Comparison of ENCODE assay signal across 1 cellular context in the genomic region with DNA sequence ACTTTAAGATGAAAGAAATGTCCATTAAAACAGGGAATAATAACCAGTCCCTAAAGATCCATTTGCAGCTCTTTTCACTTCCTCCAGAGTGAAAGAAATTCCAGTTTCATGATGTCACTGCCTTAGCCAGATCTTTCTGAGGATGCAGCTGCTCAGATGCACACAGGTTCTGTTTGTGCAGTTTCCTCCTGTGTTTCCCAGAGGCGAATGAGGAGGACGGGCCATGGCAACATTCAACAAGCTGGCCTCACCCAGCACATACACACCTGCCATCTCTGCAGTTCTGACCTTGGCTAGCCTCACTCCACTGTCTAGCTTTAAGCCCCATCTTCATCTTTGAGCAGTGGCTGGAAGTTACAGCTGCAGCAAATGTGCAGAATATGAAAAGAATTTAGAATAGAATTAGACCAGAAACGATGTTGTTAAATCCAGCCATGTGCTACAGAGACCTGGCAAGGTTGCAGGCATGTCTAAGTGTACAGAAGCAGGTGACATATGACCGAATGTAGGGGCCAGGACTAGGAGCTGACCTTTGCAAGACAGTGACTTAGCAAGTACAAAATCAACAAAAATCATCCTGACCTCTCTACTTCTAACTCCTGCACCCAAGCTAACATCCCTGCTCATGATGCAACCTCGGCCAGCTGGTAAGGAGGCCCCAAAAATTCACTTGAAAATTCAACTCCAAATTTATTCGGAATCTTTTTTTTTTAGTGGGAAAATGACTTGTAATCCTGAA.
A peak's percentile ranks its signal among the peaks of the same experiment; 100 is the strongest.
TF ChIP-seq lines count a peak whose summit lies in the region.

No MANE protein-coding gene starts in this region.

TF ChIP-seq in HepG2, 621 proteins besides CTCF, POLR2A, EP300 and RAD21 (continues in another document):
- no peak for TF ChIP-seq ZNF615 (CRISPR knock-in tag; IDR thresholded peaks at IDR 0.05; ENCODE audit: borderline replicate concordance)
- TF ChIP-seq, protein P1, sequence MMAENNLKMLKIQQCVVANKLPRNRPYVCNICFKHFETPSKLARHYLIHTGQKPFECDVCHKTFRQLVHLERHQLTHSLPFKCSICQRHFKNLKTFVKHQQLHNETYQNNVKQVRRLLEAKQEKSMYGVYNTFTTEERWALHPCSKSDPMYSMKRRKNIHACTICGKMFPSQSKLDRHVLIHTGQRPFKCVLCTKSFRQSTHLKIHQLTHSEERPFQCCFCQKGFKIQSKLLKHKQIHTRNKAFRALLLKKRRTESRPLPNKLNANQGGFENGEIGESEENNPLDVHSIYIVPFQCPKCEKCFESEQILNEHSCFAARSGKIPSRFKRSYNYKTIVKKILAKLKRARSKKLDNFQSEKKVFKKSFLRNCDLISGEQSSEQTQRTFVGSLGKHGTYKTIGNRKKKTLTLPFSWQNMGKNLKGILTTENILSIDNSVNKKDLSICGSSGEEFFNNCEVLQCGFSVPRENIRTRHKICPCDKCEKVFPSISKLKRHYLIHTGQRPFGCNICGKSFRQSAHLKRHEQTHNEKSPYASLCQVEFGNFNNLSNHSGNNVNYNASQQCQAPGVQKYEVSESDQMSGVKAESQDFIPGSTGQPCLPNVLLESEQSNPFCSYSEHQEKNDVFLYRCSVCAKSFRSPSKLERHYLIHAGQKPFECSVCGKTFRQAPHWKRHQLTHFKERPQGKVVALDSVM (CRISPR knock-in tag; IDR thresholded peaks at IDR 0.05) = no peak
- no peak for TF ChIP-seq MYC (CRISPR knock-in tag; IDR thresholded peaks at IDR 0.05; ENCODE audit: borderline replicate concordance)
- no peak for TF ChIP-seq KLF12 (CRISPR knock-in tag; IDR thresholded peaks at IDR 0.05; ENCODE audit: borderline replicate concordance)
- TF ChIP-seq, protein P2, sequence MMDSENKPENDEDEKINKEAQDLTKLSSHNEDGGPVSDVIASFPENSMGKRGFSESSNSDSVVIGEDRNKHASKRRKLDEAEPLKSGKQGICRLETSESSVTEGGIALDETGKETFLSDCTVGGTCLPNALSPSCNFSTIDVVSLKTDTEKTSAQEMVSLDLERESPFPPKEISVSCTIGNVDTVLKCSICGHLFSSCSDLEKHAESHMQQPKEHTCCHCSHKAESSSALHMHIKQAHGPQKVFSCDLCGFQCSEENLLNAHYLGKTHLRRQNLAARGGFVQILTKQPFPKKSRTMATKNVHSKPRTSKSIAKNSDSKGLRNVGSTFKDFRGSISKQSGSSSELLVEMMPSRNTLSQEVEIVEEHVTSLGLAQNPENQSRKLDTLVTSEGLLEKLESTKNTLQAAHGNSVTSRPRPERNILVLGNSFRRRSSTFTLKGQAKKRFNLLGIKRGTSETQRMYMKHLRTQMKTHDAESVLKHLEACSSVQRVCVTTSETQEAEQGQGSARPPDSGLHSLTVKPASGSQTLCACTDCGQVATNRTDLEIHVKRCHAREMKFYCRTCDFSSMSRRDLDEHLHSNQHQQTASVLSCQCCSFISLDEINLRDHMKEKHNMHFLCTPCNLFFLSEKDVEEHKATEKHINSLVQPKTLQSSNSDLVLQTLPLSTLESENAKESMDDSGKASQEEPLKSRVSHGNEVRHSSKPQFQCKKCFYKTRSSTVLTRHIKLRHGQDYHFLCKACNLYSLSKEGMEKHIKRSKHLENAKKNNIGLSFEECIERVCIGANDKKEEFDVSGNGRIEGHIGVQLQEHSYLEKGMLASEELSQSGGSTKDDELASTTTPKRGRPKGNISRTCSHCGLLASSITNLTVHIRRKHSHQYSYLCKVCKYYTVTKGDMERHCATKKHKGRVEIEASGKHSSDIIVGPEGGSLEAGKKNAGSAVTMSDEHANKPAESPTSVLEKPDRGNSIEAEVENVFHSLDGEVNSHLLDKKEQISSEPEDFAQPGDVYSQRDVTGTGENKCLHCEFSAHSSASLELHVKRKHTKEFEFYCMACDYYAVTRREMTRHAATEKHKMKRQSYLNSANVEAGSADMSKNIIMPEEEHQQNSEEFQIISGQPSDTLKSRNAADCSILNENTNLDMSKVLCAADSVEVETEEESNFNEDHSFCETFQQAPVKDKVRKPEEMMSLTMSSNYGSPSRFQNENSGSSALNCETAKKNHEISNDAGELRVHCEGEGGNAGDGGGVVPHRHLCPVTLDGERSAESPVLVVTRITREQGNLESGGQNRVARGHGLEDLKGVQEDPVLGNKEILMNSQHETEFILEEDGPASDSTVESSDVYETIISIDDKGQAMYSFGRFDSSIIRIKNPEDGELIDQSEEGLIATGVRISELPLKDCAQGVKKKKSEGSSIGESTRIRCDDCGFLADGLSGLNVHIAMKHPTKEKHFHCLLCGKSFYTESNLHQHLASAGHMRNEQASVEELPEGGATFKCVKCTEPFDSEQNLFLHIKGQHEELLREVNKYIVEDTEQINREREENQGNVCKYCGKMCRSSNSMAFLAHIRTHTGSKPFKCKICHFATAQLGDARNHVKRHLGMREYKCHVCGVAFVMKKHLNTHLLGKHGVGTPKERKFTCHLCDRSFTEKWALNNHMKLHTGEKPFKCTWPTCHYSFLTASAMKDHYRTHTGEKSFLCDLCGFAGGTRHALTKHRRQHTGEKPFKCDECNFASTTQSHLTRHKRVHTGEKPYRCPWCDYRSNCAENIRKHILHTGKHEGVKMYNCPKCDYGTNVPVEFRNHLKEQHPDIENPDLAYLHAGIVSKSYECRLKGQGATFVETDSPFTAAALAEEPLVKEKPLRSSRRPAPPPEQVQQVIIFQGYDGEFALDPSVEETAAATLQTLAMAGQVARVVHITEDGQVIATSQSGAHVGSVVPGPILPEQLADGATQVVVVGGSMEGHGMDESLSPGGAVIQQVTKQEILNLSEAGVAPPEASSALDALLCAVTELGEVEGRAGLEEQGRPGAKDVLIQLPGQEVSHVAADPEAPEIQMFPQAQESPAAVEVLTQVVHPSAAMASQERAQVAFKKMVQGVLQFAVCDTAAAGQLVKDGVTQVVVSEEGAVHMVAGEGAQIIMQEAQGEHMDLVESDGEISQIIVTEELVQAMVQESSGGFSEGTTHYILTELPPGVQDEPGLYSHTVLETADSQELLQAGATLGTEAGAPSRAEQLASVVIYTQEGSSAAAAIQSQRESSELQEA (CRISPR knock-in tag; IDR thresholded peaks at IDR 0.05; ENCODE audit: not compliant biosample characterization) = no peak
- TF ChIP-seq, protein P3, sequence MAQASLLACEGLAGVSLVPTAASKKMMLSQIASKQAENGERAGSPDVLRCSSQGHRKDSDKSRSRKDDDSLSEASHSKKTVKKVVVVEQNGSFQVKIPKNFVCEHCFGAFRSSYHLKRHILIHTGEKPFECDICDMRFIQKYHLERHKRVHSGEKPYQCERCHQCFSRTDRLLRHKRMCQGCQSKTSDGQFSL (CRISPR knock-in tag; IDR thresholded peaks at IDR 0.05) = no peak
- TF ChIP-seq, protein P4, sequence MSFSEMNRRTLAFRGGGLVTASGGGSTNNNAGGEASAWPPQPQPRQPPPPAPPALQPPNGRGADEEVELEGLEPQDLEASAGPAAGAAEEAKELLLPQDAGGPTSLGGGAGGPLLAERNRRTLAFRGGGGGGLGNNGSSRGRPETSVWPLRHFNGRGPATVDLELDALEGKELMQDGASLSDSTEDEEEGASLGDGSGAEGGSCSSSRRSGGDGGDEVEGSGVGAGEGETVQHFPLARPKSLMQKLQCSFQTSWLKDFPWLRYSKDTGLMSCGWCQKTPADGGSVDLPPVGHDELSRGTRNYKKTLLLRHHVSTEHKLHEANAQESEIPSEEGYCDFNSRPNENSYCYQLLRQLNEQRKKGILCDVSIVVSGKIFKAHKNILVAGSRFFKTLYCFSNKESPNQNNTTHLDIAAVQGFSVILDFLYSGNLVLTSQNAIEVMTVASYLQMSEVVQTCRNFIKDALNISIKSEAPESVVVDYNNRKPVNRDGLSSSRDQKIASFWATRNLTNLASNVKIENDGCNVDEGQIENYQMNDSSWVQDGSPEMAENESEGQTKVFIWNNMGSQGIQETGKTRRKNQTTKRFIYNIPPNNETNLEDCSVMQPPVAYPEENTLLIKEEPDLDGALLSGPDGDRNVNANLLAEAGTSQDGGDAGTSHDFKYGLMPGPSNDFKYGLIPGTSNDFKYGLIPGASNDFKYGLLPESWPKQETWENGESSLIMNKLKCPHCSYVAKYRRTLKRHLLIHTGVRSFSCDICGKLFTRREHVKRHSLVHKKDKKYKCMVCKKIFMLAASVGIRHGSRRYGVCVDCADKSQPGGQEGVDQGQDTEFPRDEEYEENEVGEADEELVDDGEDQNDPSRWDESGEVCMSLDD (CRISPR knock-in tag; IDR thresholded peaks at IDR 0.05; ENCODE audit: borderline replicate concordance) = 0 out of 2 replicates have a peak, but pooled peaks have one; percentile 25
- TF ChIP-seq, protein P5, sequence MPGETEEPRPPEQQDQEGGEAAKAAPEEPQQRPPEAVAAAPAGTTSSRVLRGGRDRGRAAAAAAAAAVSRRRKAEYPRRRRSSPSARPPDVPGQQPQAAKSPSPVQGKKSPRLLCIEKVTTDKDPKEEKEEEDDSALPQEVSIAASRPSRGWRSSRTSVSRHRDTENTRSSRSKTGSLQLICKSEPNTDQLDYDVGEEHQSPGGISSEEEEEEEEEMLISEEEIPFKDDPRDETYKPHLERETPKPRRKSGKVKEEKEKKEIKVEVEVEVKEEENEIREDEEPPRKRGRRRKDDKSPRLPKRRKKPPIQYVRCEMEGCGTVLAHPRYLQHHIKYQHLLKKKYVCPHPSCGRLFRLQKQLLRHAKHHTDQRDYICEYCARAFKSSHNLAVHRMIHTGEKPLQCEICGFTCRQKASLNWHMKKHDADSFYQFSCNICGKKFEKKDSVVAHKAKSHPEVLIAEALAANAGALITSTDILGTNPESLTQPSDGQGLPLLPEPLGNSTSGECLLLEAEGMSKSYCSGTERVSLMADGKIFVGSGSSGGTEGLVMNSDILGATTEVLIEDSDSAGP (CRISPR knock-in tag; IDR thresholded peaks at IDR 0.05; ENCODE audit: borderline replicate concordance) = no peak
- no peak for TF ChIP-seq JUND (CRISPR knock-in tag; IDR thresholded peaks at IDR 0.05)
- no peak for TF ChIP-seq KDM2A (CRISPR knock-in tag; IDR thresholded peaks at IDR 0.05; ENCODE audit: borderline replicate concordance, low read depth)
- TF ChIP-seq NFE2 (CRISPR knock-in tag; IDR thresholded peaks at IDR 0.05) = no peak
- TF ChIP-seq SOX6 (IDR thresholded peaks at IDR 0.05) = no peak
- no peak for TF ChIP-seq SOX6 (CRISPR knock-in tag; IDR thresholded peaks at IDR 0.05)
- no peak for TF ChIP-seq ZNF180 (CRISPR knock-in tag; IDR thresholded peaks at IDR 0.05; ENCODE audit: borderline replicate concordance, low read depth)
- no peak for TF ChIP-seq ZNF329 (CRISPR knock-in tag; IDR thresholded peaks at IDR 0.05; ENCODE audit: low read depth)
- no peak for TF ChIP-seq RAD51 (IDR thresholded peaks at IDR 0.05; ENCODE audit: borderline replicate concordance)
- TF ChIP-seq HNRNPUL1 (IDR thresholded peaks at IDR 0.05; ENCODE audit: low read depth, low read length) = no peak
- TF ChIP-seq TARDBP (CRISPR knock-in tag; IDR thresholded peaks at IDR 0.05) = peak; percentile 32; the same call in 1 of the 2 replicates
- TF ChIP-seq, protein P6, sequence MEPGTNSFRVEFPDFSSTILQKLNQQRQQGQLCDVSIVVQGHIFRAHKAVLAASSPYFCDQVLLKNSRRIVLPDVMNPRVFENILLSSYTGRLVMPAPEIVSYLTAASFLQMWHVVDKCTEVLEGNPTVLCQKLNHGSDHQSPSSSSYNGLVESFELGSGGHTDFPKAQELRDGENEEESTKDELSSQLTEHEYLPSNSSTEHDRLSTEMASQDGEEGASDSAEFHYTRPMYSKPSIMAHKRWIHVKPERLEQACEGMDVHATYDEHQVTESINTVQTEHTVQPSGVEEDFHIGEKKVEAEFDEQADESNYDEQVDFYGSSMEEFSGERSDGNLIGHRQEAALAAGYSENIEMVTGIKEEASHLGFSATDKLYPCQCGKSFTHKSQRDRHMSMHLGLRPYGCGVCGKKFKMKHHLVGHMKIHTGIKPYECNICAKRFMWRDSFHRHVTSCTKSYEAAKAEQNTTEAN (CRISPR knock-in tag; conservative IDR thresholded peaks at IDR 0.05) = no peak
- TF ChIP-seq RFX1 (IDR thresholded peaks at IDR 0.05) = no peak
- TF ChIP-seq SUZ12 (IDR thresholded peaks at IDR 0.05; ENCODE audit: low read depth, low read length) = no peak
- TF ChIP-seq PRPF4 (IDR thresholded peaks at IDR 0.05; ENCODE audit: low read depth, low read length, poor library complexity, severe bottlenecking) = no peak
- no peak for TF ChIP-seq MAFK (conservative IDR thresholded peaks at IDR 0.05 in 1 of 2, IDR thresholded peaks at IDR 0.05 in 1 of 2; ENCODE audit: low read length in 2 of 2)
- no peak for TF ChIP-seq FLYWCH1 (CRISPR knock-in tag; IDR thresholded peaks at IDR 0.05)
- TF ChIP-seq ZNF446 (CRISPR knock-in tag; IDR thresholded peaks at IDR 0.05) = no peak
- 0 out of 2 replicates have a peak, but pooled peaks have one; percentile 39 for TF ChIP-seq ZNF264 (CRISPR knock-in tag; IDR thresholded peaks at IDR 0.05)
- TF ChIP-seq, protein P7, sequence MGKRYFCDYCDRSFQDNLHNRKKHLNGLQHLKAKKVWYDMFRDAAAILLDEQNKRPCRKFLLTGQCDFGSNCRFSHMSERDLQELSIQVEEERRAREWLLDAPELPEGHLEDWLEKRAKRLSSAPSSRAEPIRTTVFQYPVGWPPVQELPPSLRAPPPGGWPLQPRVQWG (CRISPR knock-in tag; IDR thresholded peaks at IDR 0.05; ENCODE audit: borderline replicate concordance, low read depth) = no peak
- TF ChIP-seq HIVEP1 (CRISPR knock-in tag; IDR thresholded peaks at IDR 0.05) = 0 out of 2 replicates have a peak, but pooled peaks have one; percentile 25
- TF ChIP-seq HNF4A (CRISPR knock-in tag; IDR thresholded peaks at IDR 0.05) = 0 out of 2 replicates have a peak, but pooled peaks have one; percentile 7
- TF ChIP-seq HOXA3 (CRISPR knock-in tag; IDR thresholded peaks at IDR 0.05) = peak; percentile 20; the same call in 1 of the 2 replicates
- no peak for TF ChIP-seq RFXAP (CRISPR knock-in tag; IDR thresholded peaks at IDR 0.05; ENCODE audit: borderline replicate concordance)
- 0 out of 2 replicates have a peak, but pooled peaks have one; percentile 27 for TF ChIP-seq SAP130 (CRISPR knock-in tag; IDR thresholded peaks at IDR 0.05; ENCODE audit: low read depth)
- TF ChIP-seq NR2F6 (IDR thresholded peaks at IDR 0.05) = peak; percentile 65
- TF ChIP-seq NR2F6 (CRISPR knock-in tag; IDR thresholded peaks at IDR 0.05) = no peak
- TF ChIP-seq, protein P8, sequence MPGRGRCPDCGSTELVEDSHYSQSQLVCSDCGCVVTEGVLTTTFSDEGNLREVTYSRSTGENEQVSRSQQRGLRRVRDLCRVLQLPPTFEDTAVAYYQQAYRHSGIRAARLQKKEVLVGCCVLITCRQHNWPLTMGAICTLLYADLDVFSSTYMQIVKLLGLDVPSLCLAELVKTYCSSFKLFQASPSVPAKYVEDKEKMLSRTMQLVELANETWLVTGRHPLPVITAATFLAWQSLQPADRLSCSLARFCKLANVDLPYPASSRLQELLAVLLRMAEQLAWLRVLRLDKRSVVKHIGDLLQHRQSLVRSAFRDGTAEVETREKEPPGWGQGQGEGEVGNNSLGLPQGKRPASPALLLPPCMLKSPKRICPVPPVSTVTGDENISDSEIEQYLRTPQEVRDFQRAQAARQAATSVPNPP (CRISPR knock-in tag; IDR thresholded peaks at IDR 0.05) = 0 out of 2 replicates have a peak, but pooled peaks have one; percentile 27
- no peak for TF ChIP-seq ZNF34 (CRISPR knock-in tag; IDR thresholded peaks at IDR 0.05; ENCODE audit: borderline replicate concordance)
- TF ChIP-seq NCOR1 (IDR thresholded peaks at IDR 0.05; ENCODE audit: borderline replicate concordance, low read length) = no peak
- 0 out of 2 replicates have a peak, but pooled peaks have one; percentile 33 for TF ChIP-seq RARA (CRISPR knock-in tag; IDR thresholded peaks at IDR 0.05)
- 0 out of 4 replicates have a peak, but pooled peaks of 1 of the 2 experiments have one; percentile 33 for TF ChIP-seq NR2F1 (CRISPR knock-in tag; IDR thresholded peaks at IDR 0.05)
- no peak for TF ChIP-seq ZNF354B (CRISPR knock-in tag; IDR thresholded peaks at IDR 0.05)
- TF ChIP-seq MIER2 (CRISPR knock-in tag; IDR thresholded peaks at IDR 0.05) = no peak
- TF ChIP-seq ZNF644 (CRISPR knock-in tag; IDR thresholded peaks at IDR 0.05; ENCODE audit: low read depth) = no peak
- TF ChIP-seq POGZ (CRISPR knock-in tag; IDR thresholded peaks at IDR 0.05) = no peak
- TF ChIP-seq SCMH1 (CRISPR knock-in tag; IDR thresholded peaks at IDR 0.05; ENCODE audit: borderline replicate concordance) = no peak
- 0 out of 2 replicates have a peak, but pooled peaks have one; percentile 8 for TF ChIP-seq FOXK1 (CRISPR knock-in tag; IDR thresholded peaks at IDR 0.05; ENCODE audit: borderline replicate concordance, low read depth)
